In genomic region chr12:77531912-77532311, GRCh38 we compare ENCODE assay signal across 28 cellular contexts.
"Had no signal": no experiment of that assay in that cellular context is flagged by ENCODE, and none has a peak within 500 bp of the region (broad histone marks: within the 10 kb centered on the region; RNA-seq: fewer than 3 reads in every experiment).

No MANE protein-coding gene starts in this region.

- H3K4me1 Mint-ChIP-seq: naive thymus-derived CD8-positive, alpha-beta T cell; nephron progenitor cell; neural crest cell; stimulated activated effector memory CD8-positive, alpha-beta T cell treated with anti-CD3 and anti-CD28 coated beads, Interleukin-12 subunit alpha, Interleukin-12 subunit beta, amount 100 ng/mL, for 72 hours; stimulated activated naive CD8-positive, alpha-beta T cell treated with anti-CD3 and anti-CD28 coated beads, Interleukin-15, amount 100 ng/mL, for 72 hours had no signal

- H3K4me3 Mint-ChIP-seq: naive thymus-derived CD8-positive, alpha-beta T cell; natural killer cell treated with Interleukin-12 subunit alpha and Interleukin-12 subunit beta and Interleukin-15 and Interleukin-18, amount 100 ng/mL, for 72 hours; nephron progenitor cell; neural crest cell; stimulated activated effector memory CD8-positive, alpha-beta T cell treated with anti-CD3 and anti-CD28 coated beads, Interleukin-12 subunit alpha, Interleukin-12 subunit beta, amount 100 ng/mL, for 72 hours; stimulated activated naive CD8-positive, alpha-beta T cell treated with anti-CD3 and anti-CD28 coated beads, Interleukin-15, amount 100 ng/mL, for 72 hours; type B pancreatic cell had no signal

- H3K36me3 Mint-ChIP-seq: naive thymus-derived CD8-positive, alpha-beta T cell; natural killer cell treated with Interleukin-12 subunit alpha and Interleukin-12 subunit beta and Interleukin-15 and Interleukin-18, amount 100 ng/mL, for 72 hours; stimulated activated effector memory CD8-positive, alpha-beta T cell treated with anti-CD3 and anti-CD28 coated beads, Interleukin-12 subunit alpha, Interleukin-12 subunit beta, amount 100 ng/mL, for 72 hours; type B pancreatic cell had no signal

- H3K27ac Mint-ChIP-seq: naive thymus-derived CD8-positive, alpha-beta T cell; natural killer cell treated with Interleukin-12 subunit alpha and Interleukin-12 subunit beta and Interleukin-15 and Interleukin-18, amount 100 ng/mL, for 72 hours; nephron progenitor cell; stimulated activated effector memory CD8-positive, alpha-beta T cell treated with anti-CD3 and anti-CD28 coated beads, Interleukin-12 subunit alpha, Interleukin-12 subunit beta, amount 100 ng/mL, for 72 hours; stimulated activated naive CD8-positive, alpha-beta T cell treated with anti-CD3 and anti-CD28 coated beads, Interleukin-15, amount 100 ng/mL, for 72 hours; type B pancreatic cell had no signal

- ATAC-seq: naive thymus-derived CD8-positive, alpha-beta T cell; natural killer cell treated with Interleukin-12 subunit alpha and Interleukin-12 subunit beta and Interleukin-15 and Interleukin-18, amount 100 ng/mL, for 72 hours; pancreas; right lobe of liver; stimulated activated effector memory CD8-positive, alpha-beta T cell treated with anti-CD3 and anti-CD28 coated beads, Interleukin-12 subunit alpha, Interleukin-12 subunit beta, amount 100 ng/mL, for 72 hours; stimulated activated naive CD8-positive, alpha-beta T cell treated with anti-CD3 and anti-CD28 coated beads, Interleukin-15, amount 100 ng/mL, for 72 hours; stimulated activated naive CD8-positive, alpha-beta T cell treated with anti-CD3 and anti-CD28 coated beads, Interleukin-15, Interleukin-2, amounts not matched to agents 100 U/mL and 50 U/mL, for 24 hours; upper lobe of right lung had no signal

- FAIRE-seq: pancreas, small intestine had no signal

- H3K4me3 ChIP-seq: pancreas, prostate gland, right atrium auricular region, right lobe of liver, sigmoid colon, suprapubic skin, testis, tibial artery, transverse colon, upper lobe of right lung, uterus had no signal

- DNase-seq: naive thymus-derived CD8-positive, alpha-beta T cell; nephron progenitor cell; nucleus accumbens; pancreas; retina; right lobe of liver; sigmoid colon; small intestine; stimulated activated CD4-positive, alpha-beta T cell treated with anti-CD3 and anti-CD28 coated beads, Interleukin-15, amount 100 ng/mL, for 24 hours; stimulated activated CD4-positive, alpha-beta T cell treated with anti-CD3 and anti-CD28 coated beads, Interleukin-2, amount 100 ng/mL, for 24 hours; stimulated activated CD4-positive, alpha-beta T cell treated with anti-CD3 and anti-CD28 coated beads, Interleukin-2, amount 100 ng/mL, for 48 hours; stimulated activated CD4-positive, alpha-beta T cell treated with anti-CD3 and anti-CD28 coated beads, Interleukin-4, amount 100 ng/mL, for 24 hours; stimulated activated naive CD4-positive, alpha-beta T cell; stimulated activated naive CD8-positive, alpha-beta T cell treated with anti-CD3 and anti-CD28 coated beads, Interleukin-15, amount 100 ng/mL, for 72 hours; stimulated activated naive CD8-positive, alpha-beta T cell treated with anti-CD3 and anti-CD28 coated beads, Interleukin-15, Interleukin-2, amounts not matched to agents 100 U/mL and 50 U/mL, for 24 hours; substantia nigra; testis; tibial artery; transverse colon; upper lobe of right lung; uterus had no signal

- H3K9me3 Mint-ChIP-seq: type B pancreatic cell had no signal

- H3K27me3 Mint-ChIP-seq: naive thymus-derived CD8-positive, alpha-beta T cell; natural killer cell treated with Interleukin-12 subunit alpha and Interleukin-12 subunit beta and Interleukin-15 and Interleukin-18, amount 100 ng/mL, for 72 hours; stimulated activated naive CD8-positive, alpha-beta T cell treated with anti-CD3 and anti-CD28 coated beads, Interleukin-15, amount 100 ng/mL, for 72 hours; type B pancreatic cell had no signal
